In the genomic region with DNA sequence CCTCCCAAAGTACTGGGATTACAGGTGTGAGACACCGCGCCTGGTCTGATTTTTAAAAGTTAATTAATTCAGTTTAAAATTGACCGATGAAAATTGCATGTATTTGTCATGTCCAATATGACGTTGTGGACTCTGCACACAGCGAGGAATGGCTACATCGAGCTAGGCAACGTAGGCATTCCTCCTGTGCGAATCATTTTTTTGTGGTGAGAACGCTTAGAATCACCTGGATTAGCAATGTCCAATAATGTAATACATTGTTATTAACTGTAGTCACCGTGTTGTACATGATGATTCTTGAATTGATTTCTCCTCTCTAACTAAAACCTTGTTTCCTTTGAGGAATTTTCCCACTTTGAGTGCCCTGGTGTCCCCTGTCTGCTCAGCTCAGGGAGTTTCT, we compare ENCODE assay signal across 23 cellular contexts. TPM values are rescaled to one million over a fixed set of nuclear protein-coding genes. Genes with fewer than 3 reads are reported as not detected.
"Had no signal": no experiment of that assay in that cellular context is flagged by ENCODE, and none has a peak within 500 bp of the region (broad histone marks: within the 10 kb centered on the region; RNA-seq: fewer than 3 reads in every experiment).

No MANE protein-coding gene starts in this region.

- H3K4me1 ChIP-seq: body of pancreas, gastrocnemius medialis, left lung, tibial artery had no signal

- H3K36me3 ChIP-seq: gastrocnemius medialis, left lung, spleen, tibial artery had no signal

- H3K9me3 Mint-ChIP-seq: activated naive CD4-positive, alpha-beta T cell treated with anti-CD3 and anti-CD28 coated beads for 36 hours had no signal

- ATAC-seq: activated CD8-positive, alpha-beta memory T cell treated with anti-CD3 and anti-CD28 coated beads, Interleukin-2, amount 10 ng/mL, durations not matched to agents 7 days and 5 days; body of pancreas; gastrocnemius medialis; left lung had no signal

- H3K27ac ChIP-seq: body of pancreas, coronary artery, gastrocnemius medialis, left lung, tibial artery, VCaP had no signal

- FAIRE-seq: kidney, urothelium cell line had no signal

- DNase-seq: activated CD4-positive, CD25-positive, alpha-beta regulatory T cell treated with anti-CD3 and anti-CD28 coated beads, Interleukin-2, amount 50 U/mL, for 72 hours; activated CD8-positive, alpha-beta memory T cell treated with anti-CD3 and anti-CD28 coated beads, Interleukin-2, amount 10 ng/mL, durations not matched to agents 7 days and 5 days; activated naive CD4-positive, alpha-beta T cell treated with anti-CD3 and anti-CD28 coated beads for 36 hours; body of pancreas; central memory CD4-positive, alpha-beta T cell; gastrocnemius medialis; head of caudate nucleus; kidney; left lung; midbrain; occipital lobe; retina; spleen; stimulated activated naive CD4-positive, alpha-beta T cell treated with Interleukin-2 at 50 U/mL for 16 hours; substantia nigra; tibial artery had no signal

- H3K4me3 Mint-ChIP-seq: activated CD8-positive, alpha-beta memory T cell treated with anti-CD3 and anti-CD28 coated beads, Interleukin-2, amount 10 ng/mL, durations not matched to agents 7 days and 5 days; activated naive CD4-positive, alpha-beta T cell treated with anti-CD3 and anti-CD28 coated beads for 36 hours had no signal

- H3K36me3 Mint-ChIP-seq: activated CD8-positive, alpha-beta memory T cell treated with anti-CD3 and anti-CD28 coated beads, Interleukin-2, amount 10 ng/mL, durations not matched to agents 7 days and 5 days had no signal

- H3K27me3 ChIP-seq: body of pancreas, gastrocnemius medialis had no signal

- H3K4me3 ChIP-seq: body of pancreas, coronary artery, gastrocnemius medialis, left lung, spleen, tibial artery had no signal

- H3K9me3 ChIP-seq: body of pancreas, gastrocnemius medialis, left lung, spleen, tibial artery had no signal

- H3K27ac Mint-ChIP-seq: activated CD8-positive, alpha-beta memory T cell treated with anti-CD3 and anti-CD28 coated beads, Interleukin-2, amount 10 ng/mL, durations not matched to agents 7 days and 5 days; activated naive CD4-positive, alpha-beta T cell treated with anti-CD3 and anti-CD28 coated beads for 36 hours had no signal

RNA-seq across cellular contexts. Expression of gene LAIR2, which starts 3.4 kb away (rescaled TPM):
- total RNA-seq: body of pancreas, gastrocnemius medialis, kidney, lung microvascular endothelial cell, occipital lobe, posterior vena cava had no signal
- polyA plus RNA-seq: neural cell had no signal

RNA-seq across cellular contexts. Expression of gene CDC42EP5, which starts 33.0 kb away (rescaled TPM):
- total RNA-seq: activated naive CD4-positive, alpha-beta T cell treated with anti-CD3 and anti-CD28 coated beads for 36 hours; T-helper 1 cell treated with Interleukin-12 subunit alpha and Interleukin-12 subunit beta and Interleukin-4 antibody, amounts not matched to agents 30 ng/mL and 1 ng/mL, for 36 hours had no signal
- polyA plus RNA-seq: neural cell had no signal
